In the genomic region with DNA sequence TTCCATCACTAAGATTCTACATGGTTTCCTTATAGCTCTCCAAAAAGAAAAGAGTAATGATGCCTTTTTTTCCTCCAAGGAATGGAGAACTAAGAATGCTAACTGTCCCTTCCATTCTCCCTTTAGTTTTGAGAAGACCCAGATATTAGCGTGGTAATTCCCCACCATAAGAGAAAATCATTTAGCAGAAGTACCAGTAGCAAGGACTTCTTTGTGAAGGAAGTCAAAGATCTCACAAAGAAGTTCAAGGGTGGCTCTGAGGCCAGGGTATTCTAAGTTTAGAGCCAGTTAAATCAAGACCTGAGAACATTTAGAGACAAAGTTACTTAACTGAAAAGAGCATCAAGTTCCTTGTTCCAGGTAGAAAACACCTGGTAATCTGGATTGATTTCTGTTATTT, we compare ENCODE assay signal across 14 cellular contexts. TPM values are rescaled to one million over a fixed set of nuclear protein-coding genes. Genes with fewer than 3 reads are reported as not detected.
A peak's percentile ranks its signal among the peaks of the same experiment; 100 is the strongest.
DNase-seq lines count a peak whose midpoint lies in the region; ATAC-seq and TF ChIP-seq lines count a peak whose summit lies in the region.
"Had no signal": no experiment of that assay in that cellular context is flagged by ENCODE, and none has a peak within 500 bp of the region (broad histone marks: within the 10 kb centered on the region; RNA-seq: fewer than 3 reads in every experiment).

No MANE protein-coding gene starts in this region.

- no peaks in the 10 kb centered on the region for H3K9me3 Mint-ChIP-seq in CD4-positive, alpha-beta T cell
- no peaks in the 10 kb centered on the region for H3K9me3 Mint-ChIP-seq in activated naive CD8-positive, alpha-beta T cell (ENCODE audit: low read depth)
- H3K9me3 Mint-ChIP-seq: H9 had no signal

- CTCF ChIA-PET in CD4-positive, alpha-beta T cell (lab: Charles Lee) = interaction anchor here (0.9 kb wide), 1 partner anchor 33 kb away, joined by 3 read pairs; no protein-coding TSS in a partner anchor

- POLR2A ChIA-PET in CD4-positive, alpha-beta T cell (lab: Charles Lee) = interaction anchor here (1.1 kb wide), 1 partner anchor 8 kb away, joined by 6 read pairs; the partner anchor contains the start of gene USP15

- intact Hi-C loops in CD4-positive, alpha-beta T cell (cut with DNase I, micrococcal nuclease) = loop anchor here (2.0 to 10.0 kb wide), 3 partner anchors 17 to 197 kb away; partner anchors contain the start of gene MON2 (in 1 of the 2)
- intact Hi-C loops in posterior cingulate gyrus (cut with DNase I) = loop anchor here (10.0 kb wide), 1 partner anchor 197 kb away; the partner anchor contains the start of gene MON2

- no peaks in the 10 kb centered on the region for H3K27me3 Mint-ChIP-seq in CD4-positive, alpha-beta T cell
- no peaks in the 10 kb centered on the region for H3K27me3 Mint-ChIP-seq in activated naive CD8-positive, alpha-beta T cell
- H3K27me3 Mint-ChIP-seq: progenitor cell of endocrine pancreas had no signal

- H3K27me3 ChIP-seq in CD4-positive, alpha-beta T cell (ENCODE audit: control insufficient read depth, insufficient read depth, low read length) = no peaks in the 10 kb centered on the region
- H3K27me3 ChIP-seq: left lung, tibial nerve had no signal

- H3K36me3 Mint-ChIP-seq in CD4-positive, alpha-beta T cell (ENCODE audit: low read depth) = peaks cover 26% of the 10 kb centered on the region
- H3K36me3 Mint-ChIP-seq in activated naive CD8-positive, alpha-beta T cell = peaks cover 15% of the 10 kb centered on the region

- no peak for TF ChIP-seq CTCF in CD4-positive, alpha-beta T cell (IDR thresholded peaks at IDR 0.05)

- H3K9me3 ChIP-seq in CD4-positive, alpha-beta T cell (ENCODE audit: control insufficient read depth, low read length) = no peaks in the 10 kb centered on the region
- H3K9me3 ChIP-seq: Caco-2, left lung, tibial nerve had no signal

- H3K27ac Mint-ChIP-seq in CD4-positive, alpha-beta T cell = peak overlapping the region; percentile 28
- peak overlapping the region; percentile 69 for H3K27ac Mint-ChIP-seq in activated naive CD8-positive, alpha-beta T cell
- H3K27ac Mint-ChIP-seq: H9, progenitor cell of endocrine pancreas had no signal

- no peak for DNase-seq in CD4-positive, alpha-beta T cell
- DNase-seq in T1000 (lab: John Stamatoyannopoulos, UW) (no peak), posterior cingulate gyrus (no peak), HuH-7 (ENCODE audit: low spot score) (no peak), D341Med (ENCODE audit: low spot score) (no peak)
- DNase-seq: Caco-2, H9, left lung, NCI-H345 had no signal

- ATAC-seq in CD4-positive, alpha-beta T cell (ENCODE audit: poor library complexity) = no peak
- ATAC-seq in GM18867 (IDR thresholded peaks at IDR 0.05; ENCODE audit: unreplicated experiment) (peak; percentile 48), HG02870 (IDR thresholded peaks at IDR 0.05; ENCODE audit: unreplicated experiment) (peak; percentile 48)
- ATAC-seq: left lung had no signal

- H3K4me3 Mint-ChIP-seq in CD4-positive, alpha-beta T cell = peak overlapping the region; percentile 26
- peak overlapping the region; percentile 35 for H3K4me3 Mint-ChIP-seq in activated naive CD8-positive, alpha-beta T cell
- H3K4me3 Mint-ChIP-seq: H9 had no signal

- peaks cover 93% of the 10 kb centered on the region for H3K4me1 Mint-ChIP-seq in CD4-positive, alpha-beta T cell (ENCODE audit: low read depth)
- H3K4me1 Mint-ChIP-seq in activated naive CD8-positive, alpha-beta T cell (ENCODE audit: low read depth) = peaks cover 88% of the 10 kb centered on the region
- H3K4me1 Mint-ChIP-seq: H9 had no signal

- H3K27ac ChIP-seq in CD4-positive, alpha-beta T cell (ENCODE audit: low read depth, low read length) = no peak overlapping the region
- H3K27ac ChIP-seq: tibial nerve had no signal

RNA-seq across cellular contexts. Expression of gene USP15, which starts 7.3 kb away (rescaled TPM):
- total RNA-seq in CD4-positive, alpha-beta T cell = 100 to 1,000 TPM; 212 to 218 TPM
